Comparison of ENCODE assay signal across 8 cellular contexts in the genomic region with DNA sequence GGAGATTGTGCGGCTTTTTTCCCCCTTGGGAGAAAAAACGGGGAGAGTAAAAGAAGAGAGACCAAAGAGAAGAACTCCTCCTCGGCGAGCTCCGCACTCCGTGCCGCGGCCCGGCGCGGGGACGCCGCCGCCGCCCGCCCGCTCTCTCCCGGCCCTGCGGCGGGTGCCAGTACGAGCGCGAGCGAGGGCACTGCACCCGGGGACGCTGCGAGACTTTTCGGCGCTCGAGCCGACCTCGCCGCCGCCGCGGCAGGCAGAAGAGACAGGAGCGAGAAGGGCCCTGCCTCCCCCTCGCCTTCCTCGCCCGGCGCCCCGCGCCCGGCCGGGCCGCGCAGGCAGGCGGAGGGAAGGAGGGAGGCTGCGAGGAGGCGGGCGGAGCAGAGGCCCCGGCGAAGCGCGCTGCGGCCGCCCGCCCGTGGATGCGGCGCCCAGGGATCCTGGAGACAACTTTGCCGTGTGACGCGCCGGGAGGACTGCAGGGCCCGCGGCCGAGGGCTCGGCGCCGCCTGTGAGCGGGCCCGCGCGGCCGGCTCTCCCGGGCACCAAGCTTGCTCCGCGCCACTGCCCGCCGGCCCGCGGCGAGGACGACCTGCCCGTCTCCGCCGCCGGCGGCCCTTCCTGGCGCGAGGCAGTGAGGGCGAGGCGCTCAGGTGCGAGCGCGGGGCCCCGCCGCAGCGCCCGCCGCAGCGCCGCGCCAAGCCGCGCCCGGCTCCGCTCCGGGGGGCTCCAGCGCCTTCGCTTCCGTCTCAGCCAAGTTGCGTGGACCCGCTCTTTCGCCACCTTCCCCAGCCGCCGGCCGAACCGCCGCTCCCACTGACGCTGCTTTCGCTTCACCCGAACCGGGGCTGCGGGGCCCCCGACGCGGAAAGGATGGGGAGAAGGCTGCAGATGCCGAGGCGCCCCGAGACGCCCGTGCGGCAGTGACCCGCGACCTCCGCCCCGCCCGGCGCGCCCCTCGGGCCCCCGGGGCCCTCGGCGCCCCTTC. TPM values are rescaled to one million over a fixed set of nuclear protein-coding genes. Genes with fewer than 3 reads are reported as not detected.
DNase-seq lines count a peak whose midpoint lies in the region; ATAC-seq and TF ChIP-seq lines count a peak whose summit lies in the region.

No MANE protein-coding gene starts in this region.

- peaks cover 11% of the 10 kb centered on the region for H3K23me2 ChIP-seq in H9 (ENCODE audit: insufficient read length, low read depth, low read length, poor library complexity, severe bottlenecking)

- no peak overlapping the region for H4K91ac ChIP-seq in H9 (ENCODE audit: insufficient read length, low read depth, low read length)

- H3K27me3 ChIP-seq in H9 (ENCODE audit: insufficient read depth, low read length): peaks cover 56% of the 10 kb centered on the region
- H3K27me3 ChIP-seq in skeletal muscle tissue (ENCODE audit: control insufficient read depth in 3 of 3, insufficient read depth in 3 of 3, low read length in 3 of 3): peaks cover 45 to 59% (median 47%) of the 10 kb centered on the region in 3 donors
- no peaks in the 10 kb centered on the region for H3K27me3 ChIP-seq in SJCRH30

- no peaks in the 10 kb centered on the region for H3K79me2 ChIP-seq in H9 (ENCODE audit: insufficient read depth, low read length)

- H3K9me3 Mint-ChIP-seq in H9: no peaks in the 10 kb centered on the region; a peak in 1 of 5 replicates
- H3K9me3 Mint-ChIP-seq in activated T-cell treated with anti-CD3 and anti-CD28 coated beads, Interleukin-2, amount 50 U/mL, for 4 hours: no peaks in the 10 kb centered on the region

- H3K14ac ChIP-seq in H9 (ENCODE audit: insufficient read depth, low read length): no peak overlapping the region

- H4K8ac ChIP-seq in H9 (replicated peaks; ENCODE audit: insufficient read length, low read depth, low read length): no peak overlapping the region

- DNase-seq in AG09309 (ENCODE audit: low read depth) (no peak), H9 (no peak), left ventricle myocardium superior (peak; percentile 41), HUDEP-2 (lab: John Stamatoyannopoulos, UW; ENCODE audit: unreplicated experiment in 76 of 76) (no peak), SJCRH30 (no peak), NCI-H1694 (lab: John Stamatoyannopoulos, UW) (no peak)
- DNase-seq in activated T-cell treated with anti-CD3 and anti-CD28 coated beads, Interleukin-2, amount 50 U/mL, for 4 hours: no peak

- H3K9me3 ChIP-seq in H9 (ENCODE audit: control insufficient read depth, low read depth, low read length): no peaks in the 10 kb centered on the region
- no peaks in the 10 kb centered on the region for H3K9me3 ChIP-seq in skeletal muscle tissue (ENCODE audit: control insufficient read depth in 3 of 3, low read length in 3 of 3)
- no peaks in the 10 kb centered on the region for H3K9me3 ChIP-seq in SJCRH30 (replicated peaks)

- no peaks in the 10 kb centered on the region for H4K20me1 ChIP-seq in H9 (ENCODE audit: control insufficient read depth, insufficient read depth, insufficient read length)

- peaks cover 0 to 4% (median 0%) of the 10 kb centered on the region in 3 donors for H3K36me3 ChIP-seq in skeletal muscle tissue (ENCODE audit: control insufficient read depth in 3 of 3, insufficient read depth in 3 of 3, low read length in 3 of 3)
- H3K36me3 ChIP-seq in SJCRH30: no peaks in the 10 kb centered on the region

- H2AK5ac ChIP-seq in H9 (ENCODE audit: insufficient read length, low read length): no peak overlapping the region

- no peak overlapping the region for H3K18ac ChIP-seq in H9 (ENCODE audit: insufficient read length, low read depth, low read length)

- H3K27ac Mint-ChIP-seq in H9: no peak overlapping the region

- H3K4ac ChIP-seq in H9 (ENCODE audit: low read depth, low read length): no peak overlapping the region

- peak; percentile 41 for ATAC-seq in activated T-cell treated with anti-CD3 and anti-CD28 coated beads, Interleukin-2, amount 50 U/mL, for 4 hours
- peak; percentile 12 for ATAC-seq in left ventricle myocardium superior

- H3K27ac ChIP-seq in H9 (ENCODE audit: insufficient read length, low read depth, low read length) (no peak overlapping the region), skeletal muscle tissue (ENCODE audit: low read depth, low read length) (peak overlapping the region; percentile 25), SJCRH30 (no peak overlapping the region)

- peak overlapping the region in 1 of 2 experiments; percentile 56; a peak in 2 of 5 replicates for H3K4me3 Mint-ChIP-seq in H9
- H3K4me3 Mint-ChIP-seq in activated T-cell treated with anti-CD3 and anti-CD28 coated beads, Interleukin-2, amount 50 U/mL, for 4 hours: peak overlapping the region; percentile 38

- H3K4me3 ChIP-seq in AG09309 (ENCODE audit: control insufficient read depth, low read depth, low read length) (peak overlapping the region; percentile 31), skeletal muscle tissue (ENCODE audit: low read length in 3 of 3) (peak overlapping the region in 2 of 3 donors; percentile 60 to 63), SJCRH30 (no peak overlapping the region)

- H3K4me1 Mint-ChIP-seq in H9: peaks cover 29 to 49% of the 10 kb centered on the region in 2 experiments
- H3K4me1 Mint-ChIP-seq in activated T-cell treated with anti-CD3 and anti-CD28 coated beads, Interleukin-2, amount 50 U/mL, for 4 hours (ENCODE audit: low read depth): peaks cover 22% of the 10 kb centered on the region

- H2BK20ac ChIP-seq in H9 (ENCODE audit: low read depth, low read length, poor library complexity, severe bottlenecking): no peak overlapping the region

- H3K23ac ChIP-seq in H9 (ENCODE audit: insufficient read length, low read depth, low read length): no peak overlapping the region

- no peaks in the 10 kb centered on the region for H3K79me1 ChIP-seq in H9 (ENCODE audit: insufficient read depth, low read depth, low read length, poor library complexity, severe bottlenecking)

- H3K56ac ChIP-seq in H9 (ENCODE audit: insufficient read length, low read depth, low read length): no peak overlapping the region

- no peak overlapping the region for H2BK5ac ChIP-seq in H9 (ENCODE audit: insufficient read length, low read length)

- H3K4me2 ChIP-seq in H9 (ENCODE audit: insufficient read depth, insufficient read length, low read length): peak overlapping the region; percentile 25

- intact Hi-C loops in left ventricle myocardium superior (cut with micrococcal nuclease): loop anchor here (5.0 to 10.0 kb wide), 2 partner anchors 210 to 332 kb away; no protein-coding TSS in a partner anchor

- no peak overlapping the region for H3T11ph ChIP-seq in H9 (ENCODE audit: low read length)

- peaks cover 89% of the 10 kb centered on the region for H3K27me3 Mint-ChIP-seq in H9 (ENCODE audit: low read depth)
- peaks cover 61% of the 10 kb centered on the region for H3K27me3 Mint-ChIP-seq in activated T-cell treated with anti-CD3 and anti-CD28 coated beads, Interleukin-2, amount 50 U/mL, for 4 hours (ENCODE audit: low read depth)

- no peak overlapping the region for H2BK12ac ChIP-seq in H9 (ENCODE audit: insufficient read length, low read depth, low read length)

- WGBS in H9 (ENCODE audit: extremely low coverage, insufficient read length, low lambda C conversion rate): no CpG with 5 or more reads among the region's 146 CpGs

- H3K36me3 Mint-ChIP-seq in H9 (ENCODE audit: insufficient read depth in 1 of 3, low read depth in 3 of 3): no peaks in the 10 kb centered on the region
- H3K36me3 Mint-ChIP-seq in activated T-cell treated with anti-CD3 and anti-CD28 coated beads, Interleukin-2, amount 50 U/mL, for 4 hours (ENCODE audit: insufficient read depth): no peaks in the 10 kb centered on the region

- H4K5ac ChIP-seq in H9 (ENCODE audit: insufficient read length, low read depth, low read length): no peak overlapping the region

- H3K4me1 ChIP-seq in H9 (ENCODE audit: insufficient read depth, low read length): no peaks in the 10 kb centered on the region; the same call in 1 of the 2 replicates
- peaks cover 20 to 22% (median 21%) of the 10 kb centered on the region in 3 donors for H3K4me1 ChIP-seq in skeletal muscle tissue (ENCODE audit: control insufficient read depth in 3 of 3, insufficient read depth in 3 of 3, low read length in 3 of 3)
- H3K4me1 ChIP-seq in SJCRH30: no peaks in the 10 kb centered on the region

- TF ChIP-seq CTCF in AG09309 (IDR thresholded peaks at IDR 0.05; ENCODE audit: control insufficient read depth, insufficient read depth, low read depth, low read length, missing control alignments): no peak
- TF ChIP-seq CTCF in H9 (conservative IDR thresholded peaks at IDR 0.05): no peak

- H2AFZ ChIP-seq in H9 (ENCODE audit: low read length): no peak overlapping the region

- no peak overlapping the region for H2BK15ac ChIP-seq in H9 (ENCODE audit: low read depth, low read length)

- H2BK120ac ChIP-seq in H9 (ENCODE audit: low read depth, low read length, poor library complexity, severe bottlenecking): no peak overlapping the region

- H3K9ac ChIP-seq in H9 (ENCODE audit: extremely low read depth, insufficient read length, low read length): no peak overlapping the region
- peak overlapping the region in 2 of 3 donors; percentile 33 to 64 for H3K9ac ChIP-seq in skeletal muscle tissue (ENCODE audit: low read depth in 1 of 3, low read length in 3 of 3)

RNA-seq across cellular contexts. Expression of a gene that starts 0.7 kb away (rescaled TPM):
- 0.13 TPM in 2 replicates for total RNA-seq in H9 (2021)
- under 1 TPM in 2 of 3 donors, not detected in 1; 0.11 to 0.16 TPM for total RNA-seq in activated T-cell treated with anti-CD3 and anti-CD28 coated beads, Interleukin-2, amount 50 U/mL, for 4 hours
- 2.8 TPM for total RNA-seq in left ventricle myocardium superior
- 1.0 TPM for total RNA-seq in skeletal muscle tissue
- not detected in 2 replicates for total RNA-seq in SJCRH30 (2014; rRNA removed; shearing (Covaris generic))
